In genomic region chr16:53457670-53458069, GRCh38 we compare ENCODE assay signal across 9 cellular contexts. TPM values are rescaled to one million over a fixed set of nuclear protein-coding genes. Genes with fewer than 3 reads are reported as not detected.
DNase-seq lines count a peak whose midpoint lies in the region; ATAC-seq and TF ChIP-seq lines count a peak whose summit lies in the region.
"Had no signal": no experiment of that assay in that cellular context is flagged by ENCODE, and none has a peak within 500 bp of the region (broad histone marks: within the 10 kb centered on the region; RNA-seq: fewer than 3 reads in every experiment).

No MANE protein-coding gene starts in this region.

- H3K4me3 ChIP-seq in brain microvascular endothelial cell (ENCODE audit: low read depth, low read length) = no peak overlapping the region
- H3K4me3 ChIP-seq: thoracic aorta had no signal

- TF ChIP-seq CTCF in GM13976 (IDR thresholded peaks at IDR 0.05; ENCODE audit: borderline replicate concordance, control extremely low read depth, extremely low read depth, insufficient read depth, missing control alignments) (no peak), brain microvascular endothelial cell (IDR thresholded peaks at IDR 0.05; ENCODE audit: low read depth, low read length, missing control alignments) (no peak)

- in situ Hi-C loops in GM13976 (cut with MboI; ENCODE audit: low sequenced_read_pairs, unreplicated experiment) = no loop called here
- in situ Hi-C loops in brain microvascular endothelial cell (cut with HindIII; ENCODE audit: low pct_ligation_motif_present, low sequenced_read_pairs) = no loop called here

- H3K27me3 ChIP-seq in brain microvascular endothelial cell (replicated peaks) = no peaks in the 10 kb centered on the region

- DNase-seq in GM13976 (ENCODE audit: low spot score) (peak; percentile 72), OCI-M1 (lab: John Stamatoyannopoulos, UW) (peak; percentile 32), dermis blood vessel endothelial cell (no peak), brain microvascular endothelial cell (no peak), NCI-H187 (lab: John Stamatoyannopoulos, UW) (no peak)
- DNase-seq in activated naive CD4-positive, alpha-beta T cell treated with anti-CD3 and anti-CD28 coated beads, Interleukin-2, amount 50 U/mL, for 16 hours = peak; percentile 48
- DNase-seq in stimulated activated CD8-positive, alpha-beta memory T cell treated with anti-CD3 and anti-CD28 coated beads, Interleukin-2, amount 100 ng/mL, for 1 hour (ENCODE audit: low read depth in 2 of 2) = peak; percentile 45 to 46

- H3K27ac ChIP-seq in brain microvascular endothelial cell = no peak overlapping the region
- H3K27ac ChIP-seq: thoracic aorta had no signal

- peak; percentile 100 for ATAC-seq in HG02571 (IDR thresholded peaks at IDR 0.05; ENCODE audit: unreplicated experiment)

- peaks cover 19% of the 10 kb centered on the region for H3K36me3 ChIP-seq in brain microvascular endothelial cell (replicated peaks)

RNA-seq across cellular contexts. Expression of gene RBL2, which starts 23.4 kb away (rescaled TPM):
- 48.5 and 60.9 TPM in 2 replicates for total RNA-seq in dermis blood vessel endothelial cell

RNA-seq across cellular contexts. Expression of gene AKTIP, which starts 45.3 kb away (rescaled TPM):
- total RNA-seq in dermis blood vessel endothelial cell = 49.0 and 56.4 TPM in 2 replicates

Comparison
In these comparisons a context has a peak if more than half of its experiments do, and no peak if none do; other contexts are left out.
1. DNase-seq: peak in GM13976 (single experiment), OCI-M1 (single experiment), activated naive CD4-positive, alpha-beta T cell treated with anti-CD3 and anti-CD28 coated beads, Interleukin-2, amount 50 U/mL, for 16 hours (single experiment) and stimulated activated CD8-positive, alpha-beta memory T cell treated with anti-CD3 and anti-CD28 coated beads, Interleukin-2, amount 100 ng/mL, for 1 hour (2 of 2); none in dermis blood vessel endothelial cell (single experiment), brain microvascular endothelial cell (single experiment) and NCI-H187 (0 of 2).